ENCODE assay signal across 23 cellular contexts in genomic region chr1:154468480-154469240, GRCh38. TPM values are rescaled to one million over a fixed set of nuclear protein-coding genes. Genes with fewer than 3 reads are reported as not detected.
A peak's percentile ranks its signal among the peaks of the same experiment; 100 is the strongest.
DNase-seq lines count a peak whose midpoint lies in the region; ATAC-seq, FAIRE-seq and TF ChIP-seq lines count a peak whose summit lies in the region.
"Had no signal": no experiment of that assay in that cellular context is flagged by ENCODE, and none has a peak within 500 bp of the region (broad histone marks: within the 10 kb centered on the region; RNA-seq: fewer than 3 reads in every experiment).

No MANE protein-coding gene starts in this region.

- no peak overlapping the region for H3K4me2 ChIP-seq in astrocyte (ENCODE audit: low read length)

- H3K4me1 ChIP-seq in astrocyte (ENCODE audit: insufficient read depth, low read length) = peaks cover 3% of the 10 kb centered on the region
- peaks cover 5 to 69% (median 10%) of the 10 kb centered on the region in 3 donors for H3K4me1 ChIP-seq in gastroesophageal sphincter
- H3K4me1 ChIP-seq: psoas muscle, uterus had no signal

- no peak overlapping the region for H3K27ac ChIP-seq in astrocyte (ENCODE audit: low read depth, low read length)
- H3K27ac ChIP-seq in gastroesophageal sphincter = peak overlapping the region; percentile 3 to 82 (median 74)
- H3K27ac ChIP-seq: C4-2B, coronary artery, psoas muscle, uterus had no signal

- no peak for TF ChIP-seq CTCF in astrocyte (IDR thresholded peaks at IDR 0.05; ENCODE audit: insufficient read depth, low read depth, low read length)
- TF ChIP-seq CTCF in gastroesophageal sphincter (IDR thresholded peaks at IDR 0.05) = no peak
- no peak for TF ChIP-seq CTCF in type B pancreatic cell (conservative IDR thresholded peaks at IDR 0.05)

- H3K79me2 ChIP-seq in astrocyte (ENCODE audit: insufficient read depth, low read length) = no peaks in the 10 kb centered on the region

- H3K4me3 ChIP-seq in astrocyte (ENCODE audit: insufficient read depth, low read depth, low read length) (no peak overlapping the region), gastroesophageal sphincter (no peak overlapping the region)
- H3K4me3 ChIP-seq: coronary artery, psoas muscle, uterus had no signal

- H2AFZ ChIP-seq in astrocyte (ENCODE audit: low read depth, low read length) = peak overlapping the region; percentile 2

- CTCF ChIA-PET in activated naive CD4-positive, alpha-beta T cell treated with anti-CD3 and anti-CD28 coated beads, Interleukin-2, amount 10 ng/mL, durations not matched to agents 7 days and 5 days (lab: Charles Lee) = interaction anchor here (1.4 to 1.9 kb wide), 4 partner anchors 11 to 78 kb away, joined by 4 to 9 read pairs (median 5); no protein-coding TSS in a partner anchor

- no peak overlapping the region for H3K9ac ChIP-seq in astrocyte (ENCODE audit: low read length)

- no peak for TF ChIP-seq EP300 in gastroesophageal sphincter (IDR thresholded peaks at IDR 0.05)

- no peak for TF ChIP-seq POLR2A in gastroesophageal sphincter (IDR thresholded peaks at IDR 0.05)

- H3K9me3 Mint-ChIP-seq in activated naive CD4-positive, alpha-beta T cell treated with anti-CD3 and anti-CD28 coated beads, Interleukin-2, amount 10 ng/mL, durations not matched to agents 7 days and 5 days = no peaks in the 10 kb centered on the region
- H3K9me3 Mint-ChIP-seq in astrocyte (ENCODE audit: unreplicated experiment) (no peaks in the 10 kb centered on the region), type B pancreatic cell (no peaks in the 10 kb centered on the region)
- H3K9me3 Mint-ChIP-seq in T-helper 2 cell treated with Interferon-gamma antibody and Interleukin-4, amounts not matched to agents 5 μg/mL and 100 μg/mL, for 36 hours = no peaks in the 10 kb centered on the region
- H3K9me3 Mint-ChIP-seq: nephron progenitor cell had no signal

- H3K27me3 ChIP-seq in astrocyte (ENCODE audit: insufficient read depth, low read length) (no peaks in the 10 kb centered on the region), gastroesophageal sphincter (no peaks in the 10 kb centered on the region)
- H3K27me3 ChIP-seq: uterus had no signal

- WGBS in gastroesophageal sphincter (ENCODE audit: low coverage in 1 of 2), 2 donors = 62% methylated on average over 3 of the region's 13 CpGs; no CpG with 5 or more reads in 1 of the 2 donors

- no peaks in the 10 kb centered on the region for H4K20me1 ChIP-seq in astrocyte (ENCODE audit: insufficient read depth, low read length)

- H3K9me3 ChIP-seq in astrocyte (ENCODE audit: insufficient read depth, low read depth, low read length) (no peaks in the 10 kb centered on the region), gastroesophageal sphincter (no peaks in the 10 kb centered on the region)
- H3K9me3 ChIP-seq: psoas muscle, uterus had no signal

- DNase-seq in activated naive CD4-positive, alpha-beta T cell treated with anti-CD3 and anti-CD28 coated beads, Interleukin-2, amount 10 ng/mL, durations not matched to agents 7 days and 5 days = peak; percentile 5
- no peak for DNase-seq in activated naive CD4-positive, alpha-beta T cell treated with anti-CD3 and anti-CD28 coated beads, Interleukin-2, amount 50 U/mL, for 16 hours
- no peak for DNase-seq in astrocyte (ENCODE audit: low read depth)
- no peak for DNase-seq in type B pancreatic cell (ENCODE audit: extremely low spot score, unreplicated experiment)
- no peak for DNase-seq in T-helper 2 cell treated with Interferon-gamma antibody and Interleukin-4, amounts not matched to agents 5 μg/mL and 100 μg/mL, for 36 hours (ENCODE audit: low spot score)
- DNase-seq in D341Med (ENCODE audit: low spot score) = no peak
- DNase-seq: ACHN, activated gamma-delta T cell treated with Interleukin-2 at 50 U/mL for 16 hours, HCEC 1CT, NCI-H187 treated with DMSO at 0.1 percent for 48 hours, NCI-H446 treated with DMSO at 0.1 percent for 48 hours, nephron progenitor cell, psoas muscle, uterus had no signal

- H3K36me3 ChIP-seq in astrocyte (ENCODE audit: insufficient read depth, low read length) (no peaks in the 10 kb centered on the region), gastroesophageal sphincter (peaks cover 0 to 31% of the 10 kb centered on the region in 2 donors)
- H3K36me3 ChIP-seq: uterus had no signal

- H3K27me3 Mint-ChIP-seq in activated naive CD4-positive, alpha-beta T cell treated with anti-CD3 and anti-CD28 coated beads, Interleukin-2, amount 10 ng/mL, durations not matched to agents 7 days and 5 days = peaks cover 24% of the 10 kb centered on the region
- peaks cover 10% of the 10 kb centered on the region for H3K27me3 Mint-ChIP-seq in astrocyte (ENCODE audit: low read depth, unreplicated experiment)
- H3K27me3 Mint-ChIP-seq in type B pancreatic cell = peaks cover 4% of the 10 kb centered on the region
- H3K27me3 Mint-ChIP-seq in T-helper 2 cell treated with Interferon-gamma antibody and Interleukin-4, amounts not matched to agents 5 μg/mL and 100 μg/mL, for 36 hours (ENCODE audit: low read depth) = no peaks in the 10 kb centered on the region

- H3K4me1 Mint-ChIP-seq in activated naive CD4-positive, alpha-beta T cell treated with anti-CD3 and anti-CD28 coated beads, Interleukin-2, amount 10 ng/mL, durations not matched to agents 7 days and 5 days = peaks cover 41% of the 10 kb centered on the region
- H3K4me1 Mint-ChIP-seq in astrocyte (ENCODE audit: low read depth, unreplicated experiment) (peaks cover 9% of the 10 kb centered on the region), type B pancreatic cell (ENCODE audit: unreplicated experiment) (peaks cover 7% of the 10 kb centered on the region)
- peaks cover 40% of the 10 kb centered on the region for H3K4me1 Mint-ChIP-seq in T-helper 2 cell treated with Interferon-gamma antibody and Interleukin-4, amounts not matched to agents 5 μg/mL and 100 μg/mL, for 36 hours (ENCODE audit: low read depth)

- peaks cover 2% of the 10 kb centered on the region for H3K36me3 Mint-ChIP-seq in activated naive CD4-positive, alpha-beta T cell treated with anti-CD3 and anti-CD28 coated beads, Interleukin-2, amount 10 ng/mL, durations not matched to agents 7 days and 5 days
- H3K36me3 Mint-ChIP-seq in astrocyte (ENCODE audit: low read depth, unreplicated experiment) (no peaks in the 10 kb centered on the region), type B pancreatic cell (no peaks in the 10 kb centered on the region)
- H3K36me3 Mint-ChIP-seq in T-helper 2 cell treated with Interferon-gamma antibody and Interleukin-4, amounts not matched to agents 5 μg/mL and 100 μg/mL, for 36 hours (ENCODE audit: low read depth) = peaks cover 4% of the 10 kb centered on the region

- no peak overlapping the region for H3K4me3 Mint-ChIP-seq in activated naive CD4-positive, alpha-beta T cell treated with anti-CD3 and anti-CD28 coated beads, Interleukin-2, amount 10 ng/mL, durations not matched to agents 7 days and 5 days
- H3K4me3 Mint-ChIP-seq in astrocyte (ENCODE audit: unreplicated experiment) (no peak overlapping the region), type B pancreatic cell (no peak overlapping the region)
- no peak overlapping the region for H3K4me3 Mint-ChIP-seq in T-helper 2 cell treated with Interferon-gamma antibody and Interleukin-4, amounts not matched to agents 5 μg/mL and 100 μg/mL, for 36 hours
- H3K4me3 Mint-ChIP-seq: nephron progenitor cell had no signal

- H3K27ac Mint-ChIP-seq in activated naive CD4-positive, alpha-beta T cell treated with anti-CD3 and anti-CD28 coated beads, Interleukin-2, amount 10 ng/mL, durations not matched to agents 7 days and 5 days = no peak overlapping the region
- no peak overlapping the region for H3K27ac Mint-ChIP-seq in astrocyte (ENCODE audit: unreplicated experiment)
- peak overlapping the region; percentile 22 for H3K27ac Mint-ChIP-seq in type B pancreatic cell
- no peak overlapping the region for H3K27ac Mint-ChIP-seq in T-helper 2 cell treated with Interferon-gamma antibody and Interleukin-4, amounts not matched to agents 5 μg/mL and 100 μg/mL, for 36 hours
- H3K27ac Mint-ChIP-seq: nephron progenitor cell had no signal

- ATAC-seq in gastroesophageal sphincter (peak; percentile 21), HG03457 (IDR thresholded peaks at IDR 0.05; ENCODE audit: unreplicated experiment) (no peak)

- FAIRE-seq in astrocyte (lab: Jason Lieb, UNC) = no peak
- FAIRE-seq: endothelial cell of umbilical vein, GM12892, TTC549 had no signal

RNA-seq across cellular contexts. Expression of gene TDRD10, which starts 33.4 kb away (rescaled TPM):
- total RNA-seq in astrocyte = not detected in 2 replicates
- total RNA-seq in gastroesophageal sphincter = 1 to 10 TPM; 1.4 to 3.3 (median 2.8) TPM
- total RNA-seq in type B pancreatic cell (ENCODE audit: low replicate concordance) = not detected in 2 replicates
- total RNA-seq: fibroblast of villous mesenchyme, RPMI7951 had no signal

RNA-seq across cellular contexts. Expression of gene SHE, which starts 33.6 kb away (rescaled TPM):
- total RNA-seq in astrocyte (not detected in 2 replicates), gastroesophageal sphincter (10 to 100 TPM in 3 of 4 donors, 1 to 10 TPM in 1; 7.2 to 13.9 (median 11.7) TPM), type B pancreatic cell (ENCODE audit: low replicate concordance) (0.17 and 0.27 TPM in 2 replicates)
- total RNA-seq: fibroblast of villous mesenchyme, RPMI7951 had no signal
